1 cellular context compared by ENCODE assay signal in the genomic region with DNA sequence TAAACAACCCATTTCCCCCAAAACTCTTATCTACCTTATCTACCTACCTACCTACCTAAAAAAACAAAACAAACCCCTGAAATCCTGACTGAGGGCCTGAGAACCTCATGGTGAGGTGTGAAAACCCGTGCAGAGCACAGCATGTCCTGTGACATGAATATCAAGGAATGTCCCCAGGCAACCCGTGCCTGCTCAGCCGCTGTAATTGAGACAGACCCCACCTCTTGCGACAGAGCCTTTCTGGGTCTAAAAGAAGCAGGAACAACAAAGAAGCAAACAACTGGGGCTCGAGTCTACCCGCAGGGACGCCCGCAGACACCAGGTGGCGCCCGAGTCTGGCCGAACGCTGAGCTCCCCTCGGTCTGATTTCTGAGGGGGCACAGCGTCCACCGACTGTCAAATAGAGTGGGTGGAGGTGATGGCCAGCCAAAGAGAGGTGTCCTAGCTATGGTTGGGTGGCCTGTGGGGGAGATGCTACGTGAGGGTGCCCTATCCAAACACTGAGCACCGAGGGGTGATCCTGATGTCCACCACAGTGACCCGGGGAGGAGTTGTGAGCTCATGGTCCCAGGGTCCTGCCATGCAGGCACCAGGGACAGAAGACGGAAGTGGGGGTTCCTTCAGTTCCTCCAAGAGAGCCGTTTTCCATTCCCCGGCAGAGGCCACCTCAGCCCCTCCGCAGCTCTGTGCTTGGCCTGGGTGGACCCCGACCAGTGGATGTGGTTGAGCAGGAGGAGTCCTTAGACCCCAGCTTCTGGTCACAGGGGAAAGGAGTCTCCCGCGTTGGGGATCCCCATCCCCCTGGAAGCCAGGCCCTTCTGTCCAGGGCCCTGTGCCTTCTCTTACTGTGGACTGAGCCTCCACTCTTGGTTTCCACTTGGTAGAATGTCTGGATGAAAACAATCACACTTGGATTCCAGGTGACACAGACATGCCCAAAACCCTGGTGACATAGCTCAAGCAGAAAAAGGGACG.
TF ChIP-seq lines count a peak whose summit lies in the region.

No MANE protein-coding gene starts in this region.

TF ChIP-seq in HepG2, 621 proteins besides CTCF, POLR2A, EP300 and RAD21 (continued from another document and continues in another):
- TF ChIP-seq ELF1 (CRISPR knock-in tag; IDR thresholded peaks at IDR 0.05) = 0 out of 2 replicates have a peak, but pooled peaks have one; percentile 23
- TF ChIP-seq CHD4 (IDR thresholded peaks at IDR 0.05; ENCODE audit: borderline replicate concordance, low read length) = no peak
- TF ChIP-seq ATF7 (IDR thresholded peaks at IDR 0.05) = no peak
- no peak for TF ChIP-seq ATF7 (CRISPR knock-in tag; IDR thresholded peaks at IDR 0.05)
- TF ChIP-seq RCOR2 (CRISPR knock-in tag; IDR thresholded peaks at IDR 0.05) = no peak
- no peak for TF ChIP-seq PTBP1 (IDR thresholded peaks at IDR 0.05; ENCODE audit: low read depth, low read length, poor library complexity, severe bottlenecking)
- TF ChIP-seq REST (IDR thresholded peaks at IDR 0.05; ENCODE audit: borderline replicate concordance in 1 of 2, low read depth in 1 of 2, low read length in 2 of 2) = no peak
- TF ChIP-seq, protein P1, sequence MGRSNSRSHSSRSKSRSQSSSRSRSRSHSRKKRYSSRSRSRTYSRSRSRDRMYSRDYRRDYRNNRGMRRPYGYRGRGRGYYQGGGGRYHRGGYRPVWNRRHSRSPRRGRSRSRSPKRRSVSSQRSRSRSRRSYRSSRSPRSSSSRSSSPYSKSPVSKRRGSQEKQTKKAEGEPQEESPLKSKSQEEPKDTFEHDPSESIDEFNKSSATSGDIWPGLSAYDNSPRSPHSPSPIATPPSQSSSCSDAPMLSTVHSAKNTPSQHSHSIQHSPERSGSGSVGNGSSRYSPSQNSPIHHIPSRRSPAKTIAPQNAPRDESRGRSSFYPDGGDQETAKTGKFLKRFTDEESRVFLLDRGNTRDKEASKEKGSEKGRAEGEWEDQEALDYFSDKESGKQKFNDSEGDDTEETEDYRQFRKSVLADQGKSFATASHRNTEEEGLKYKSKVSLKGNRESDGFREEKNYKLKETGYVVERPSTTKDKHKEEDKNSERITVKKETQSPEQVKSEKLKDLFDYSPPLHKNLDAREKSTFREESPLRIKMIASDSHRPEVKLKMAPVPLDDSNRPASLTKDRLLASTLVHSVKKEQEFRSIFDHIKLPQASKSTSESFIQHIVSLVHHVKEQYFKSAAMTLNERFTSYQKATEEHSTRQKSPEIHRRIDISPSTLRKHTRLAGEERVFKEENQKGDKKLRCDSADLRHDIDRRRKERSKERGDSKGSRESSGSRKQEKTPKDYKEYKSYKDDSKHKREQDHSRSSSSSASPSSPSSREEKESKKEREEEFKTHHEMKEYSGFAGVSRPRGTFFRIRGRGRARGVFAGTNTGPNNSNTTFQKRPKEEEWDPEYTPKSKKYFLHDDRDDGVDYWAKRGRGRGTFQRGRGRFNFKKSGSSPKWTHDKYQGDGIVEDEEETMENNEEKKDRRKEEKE (IDR thresholded peaks at IDR 0.05) = no peak
- peak; percentile 56; the same call in 1 of the 2 replicates for TF ChIP-seq CBX5 (CRISPR knock-in tag; IDR thresholded peaks at IDR 0.05; ENCODE audit: borderline replicate concordance)
- peak; percentile 18; the same call in 1 of the 2 replicates for TF ChIP-seq ZBTB38 (CRISPR knock-in tag; IDR thresholded peaks at IDR 0.05)
- TF ChIP-seq GPBP1L1 (CRISPR knock-in tag; IDR thresholded peaks at IDR 0.05) = no peak
- TF ChIP-seq MED8 (CRISPR knock-in tag; IDR thresholded peaks at IDR 0.05; ENCODE audit: insufficient replicate concordance) = no peak
- TF ChIP-seq, protein P2, sequence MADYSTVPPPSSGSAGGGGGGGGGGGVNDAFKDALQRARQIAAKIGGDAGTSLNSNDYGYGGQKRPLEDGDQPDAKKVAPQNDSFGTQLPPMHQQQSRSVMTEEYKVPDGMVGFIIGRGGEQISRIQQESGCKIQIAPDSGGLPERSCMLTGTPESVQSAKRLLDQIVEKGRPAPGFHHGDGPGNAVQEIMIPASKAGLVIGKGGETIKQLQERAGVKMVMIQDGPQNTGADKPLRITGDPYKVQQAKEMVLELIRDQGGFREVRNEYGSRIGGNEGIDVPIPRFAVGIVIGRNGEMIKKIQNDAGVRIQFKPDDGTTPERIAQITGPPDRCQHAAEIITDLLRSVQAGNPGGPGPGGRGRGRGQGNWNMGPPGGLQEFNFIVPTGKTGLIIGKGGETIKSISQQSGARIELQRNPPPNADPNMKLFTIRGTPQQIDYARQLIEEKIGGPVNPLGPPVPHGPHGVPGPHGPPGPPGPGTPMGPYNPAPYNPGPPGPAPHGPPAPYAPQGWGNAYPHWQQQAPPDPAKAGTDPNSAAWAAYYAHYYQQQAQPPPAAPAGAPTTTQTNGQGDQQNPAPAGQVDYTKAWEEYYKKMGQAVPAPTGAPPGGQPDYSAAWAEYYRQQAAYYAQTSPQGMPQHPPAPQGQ (CRISPR knock-in tag; IDR thresholded peaks at IDR 0.05; ENCODE audit: borderline replicate concordance) = no peak
- TF ChIP-seq, protein P3, sequence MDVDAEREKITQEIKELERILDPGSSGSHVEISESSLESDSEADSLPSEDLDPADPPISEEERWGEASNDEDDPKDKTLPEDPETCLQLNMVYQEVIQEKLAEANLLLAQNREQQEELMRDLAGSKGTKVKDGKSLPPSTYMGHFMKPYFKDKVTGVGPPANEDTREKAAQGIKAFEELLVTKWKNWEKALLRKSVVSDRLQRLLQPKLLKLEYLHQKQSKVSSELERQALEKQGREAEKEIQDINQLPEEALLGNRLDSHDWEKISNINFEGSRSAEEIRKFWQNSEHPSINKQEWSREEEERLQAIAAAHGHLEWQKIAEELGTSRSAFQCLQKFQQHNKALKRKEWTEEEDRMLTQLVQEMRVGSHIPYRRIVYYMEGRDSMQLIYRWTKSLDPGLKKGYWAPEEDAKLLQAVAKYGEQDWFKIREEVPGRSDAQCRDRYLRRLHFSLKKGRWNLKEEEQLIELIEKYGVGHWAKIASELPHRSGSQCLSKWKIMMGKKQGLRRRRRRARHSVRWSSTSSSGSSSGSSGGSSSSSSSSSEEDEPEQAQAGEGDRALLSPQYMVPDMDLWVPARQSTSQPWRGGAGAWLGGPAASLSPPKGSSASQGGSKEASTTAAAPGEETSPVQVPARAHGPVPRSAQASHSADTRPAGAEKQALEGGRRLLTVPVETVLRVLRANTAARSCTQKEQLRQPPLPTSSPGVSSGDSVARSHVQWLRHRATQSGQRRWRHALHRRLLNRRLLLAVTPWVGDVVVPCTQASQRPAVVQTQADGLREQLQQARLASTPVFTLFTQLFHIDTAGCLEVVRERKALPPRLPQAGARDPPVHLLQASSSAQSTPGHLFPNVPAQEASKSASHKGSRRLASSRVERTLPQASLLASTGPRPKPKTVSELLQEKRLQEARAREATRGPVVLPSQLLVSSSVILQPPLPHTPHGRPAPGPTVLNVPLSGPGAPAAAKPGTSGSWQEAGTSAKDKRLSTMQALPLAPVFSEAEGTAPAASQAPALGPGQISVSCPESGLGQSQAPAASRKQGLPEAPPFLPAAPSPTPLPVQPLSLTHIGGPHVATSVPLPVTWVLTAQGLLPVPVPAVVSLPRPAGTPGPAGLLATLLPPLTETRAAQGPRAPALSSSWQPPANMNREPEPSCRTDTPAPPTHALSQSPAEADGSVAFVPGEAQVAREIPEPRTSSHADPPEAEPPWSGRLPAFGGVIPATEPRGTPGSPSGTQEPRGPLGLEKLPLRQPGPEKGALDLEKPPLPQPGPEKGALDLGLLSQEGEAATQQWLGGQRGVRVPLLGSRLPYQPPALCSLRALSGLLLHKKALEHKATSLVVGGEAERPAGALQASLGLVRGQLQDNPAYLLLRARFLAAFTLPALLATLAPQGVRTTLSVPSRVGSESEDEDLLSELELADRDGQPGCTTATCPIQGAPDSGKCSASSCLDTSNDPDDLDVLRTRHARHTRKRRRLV (CRISPR knock-in tag; IDR thresholded peaks at IDR 0.05) = no peak
- no peak for TF ChIP-seq MATR3 (CRISPR knock-in tag; IDR thresholded peaks at IDR 0.05)
- TF ChIP-seq SNAPC2 (CRISPR knock-in tag; IDR thresholded peaks at IDR 0.05) = no peak
- no peak for TF ChIP-seq ZNF451 (CRISPR knock-in tag; IDR thresholded peaks at IDR 0.05)
- TF ChIP-seq ZNF34 (CRISPR knock-in tag; IDR thresholded peaks at IDR 0.05; ENCODE audit: borderline replicate concordance) = no peak
- no peak for TF ChIP-seq MAFK (conservative IDR thresholded peaks at IDR 0.05 in 1 of 2, IDR thresholded peaks at IDR 0.05 in 1 of 2; ENCODE audit: low read length in 2 of 2)
- TF ChIP-seq, protein P4, sequence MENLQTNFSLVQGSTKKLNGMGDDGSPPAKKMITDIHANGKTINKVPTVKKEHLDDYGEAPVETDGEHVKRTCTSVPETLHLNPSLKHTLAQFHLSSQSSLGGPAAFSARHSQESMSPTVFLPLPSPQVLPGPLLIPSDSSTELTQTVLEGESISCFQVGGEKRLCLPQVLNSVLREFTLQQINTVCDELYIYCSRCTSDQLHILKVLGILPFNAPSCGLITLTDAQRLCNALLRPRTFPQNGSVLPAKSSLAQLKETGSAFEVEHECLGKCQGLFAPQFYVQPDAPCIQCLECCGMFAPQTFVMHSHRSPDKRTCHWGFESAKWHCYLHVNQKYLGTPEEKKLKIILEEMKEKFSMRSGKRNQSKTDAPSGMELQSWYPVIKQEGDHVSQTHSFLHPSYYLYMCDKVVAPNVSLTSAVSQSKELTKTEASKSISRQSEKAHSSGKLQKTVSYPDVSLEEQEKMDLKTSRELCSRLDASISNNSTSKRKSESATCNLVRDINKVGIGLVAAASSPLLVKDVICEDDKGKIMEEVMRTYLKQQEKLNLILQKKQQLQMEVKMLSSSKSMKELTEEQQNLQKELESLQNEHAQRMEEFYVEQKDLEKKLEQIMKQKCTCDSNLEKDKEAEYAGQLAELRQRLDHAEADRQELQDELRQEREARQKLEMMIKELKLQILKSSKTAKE (CRISPR knock-in tag; IDR thresholded peaks at IDR 0.05; ENCODE audit: borderline replicate concordance) = no peak
- no peak for TF ChIP-seq U2AF1 (optimal IDR thresholded peaks at IDR 0.05; ENCODE audit: low read depth, low read length)
- TF ChIP-seq NFE2L2 (IDR thresholded peaks at IDR 0.05; ENCODE audit: low read length) = no peak
- TF ChIP-seq ZSCAN29 (CRISPR knock-in tag; conservative IDR thresholded peaks at IDR 0.05) = no peak
- TF ChIP-seq NFATC3 (CRISPR knock-in tag; IDR thresholded peaks at IDR 0.05) = no peak
- TF ChIP-seq BCL6 (CRISPR knock-in tag; IDR thresholded peaks at IDR 0.05) = no peak
- no peak for TF ChIP-seq ZBTB42 (CRISPR knock-in tag; IDR thresholded peaks at IDR 0.05)
- no peak for TF ChIP-seq SMYD3 (CRISPR knock-in tag; IDR thresholded peaks at IDR 0.05)
- TF ChIP-seq ZNF891 (CRISPR knock-in tag; IDR thresholded peaks at IDR 0.05) = peak; percentile 22; the same call in 1 of the 2 replicates
- no peak for TF ChIP-seq TOPORS (CRISPR knock-in tag; IDR thresholded peaks at IDR 0.05)
- TF ChIP-seq, protein P5, sequence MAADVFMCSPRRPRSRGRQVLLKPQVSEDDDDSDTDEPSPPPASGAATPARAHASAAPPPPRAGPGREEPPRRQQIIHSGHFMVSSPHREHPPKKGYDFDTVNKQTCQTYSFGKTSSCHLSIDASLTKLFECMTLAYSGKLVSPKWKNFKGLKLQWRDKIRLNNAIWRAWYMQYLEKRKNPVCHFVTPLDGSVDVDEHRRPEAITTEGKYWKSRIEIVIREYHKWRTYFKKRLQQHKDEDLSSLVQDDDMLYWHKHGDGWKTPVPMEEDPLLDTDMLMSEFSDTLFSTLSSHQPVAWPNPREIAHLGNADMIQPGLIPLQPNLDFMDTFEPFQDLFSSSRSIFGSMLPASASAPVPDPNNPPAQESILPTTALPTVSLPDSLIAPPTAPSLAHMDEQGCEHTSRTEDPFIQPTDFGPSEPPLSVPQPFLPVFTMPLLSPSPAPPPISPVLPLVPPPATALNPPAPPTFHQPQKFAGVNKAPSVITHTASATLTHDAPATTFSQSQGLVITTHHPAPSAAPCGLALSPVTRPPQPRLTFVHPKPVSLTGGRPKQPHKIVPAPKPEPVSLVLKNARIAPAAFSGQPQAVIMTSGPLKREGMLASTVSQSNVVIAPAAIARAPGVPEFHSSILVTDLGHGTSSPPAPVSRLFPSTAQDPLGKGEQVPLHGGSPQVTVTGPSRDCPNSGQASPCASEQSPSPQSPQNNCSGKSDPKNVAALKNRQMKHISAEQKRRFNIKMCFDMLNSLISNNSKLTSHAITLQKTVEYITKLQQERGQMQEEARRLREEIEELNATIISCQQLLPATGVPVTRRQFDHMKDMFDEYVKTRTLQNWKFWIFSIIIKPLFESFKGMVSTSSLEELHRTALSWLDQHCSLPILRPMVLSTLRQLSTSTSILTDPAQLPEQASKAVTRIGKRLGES (CRISPR knock-in tag; IDR thresholded peaks at IDR 0.05; ENCODE audit: borderline replicate concordance) = no peak
- TF ChIP-seq ZKSCAN1 (IDR thresholded peaks at IDR 0.05; ENCODE audit: low read length) = no peak
- TF ChIP-seq ZNF225 (CRISPR knock-in tag; IDR thresholded peaks at IDR 0.05) = 0 out of 2 replicates have a peak, but pooled peaks have one; percentile 40
- peak; percentile 58; the same call in 1 of the 2 replicates for TF ChIP-seq ZNF350 (CRISPR knock-in tag; IDR thresholded peaks at IDR 0.05; ENCODE audit: borderline replicate concordance, low read depth)
